In the genomic region with DNA sequence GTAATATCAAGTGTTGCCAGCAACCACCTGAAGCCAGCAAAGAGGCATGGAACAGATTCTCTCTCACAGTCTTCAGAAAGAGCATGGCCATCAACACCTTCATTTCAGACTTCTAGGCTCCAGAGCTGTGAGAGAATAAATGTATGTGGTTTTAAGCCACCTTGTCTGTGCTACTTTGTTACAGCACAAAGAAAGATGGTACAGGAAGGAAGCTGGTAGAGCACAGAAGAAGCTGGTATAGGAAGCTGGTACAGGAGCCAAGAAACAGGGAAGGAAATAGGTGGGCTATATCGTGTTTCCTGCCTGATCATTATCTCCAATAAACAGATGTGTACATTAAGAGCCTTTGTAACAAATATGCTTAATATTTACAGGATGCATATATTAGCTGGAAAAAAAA, we compare ENCODE assay signal across 17 cellular contexts.
DNase-seq lines count a peak whose midpoint lies in the region; ATAC-seq and TF ChIP-seq lines count a peak whose summit lies in the region.
"Had no signal": no experiment of that assay in that cellular context is flagged by ENCODE, and none has a peak within 500 bp of the region (broad histone marks: within the 10 kb centered on the region; RNA-seq: fewer than 3 reads in every experiment).

No MANE protein-coding gene starts in this region.

- TF ChIP-seq CTCF in DND-41 (IDR thresholded peaks at IDR 0.05; ENCODE audit: borderline replicate concordance, extremely low read depth, low read length, poor library complexity, severe bottlenecking) (no peak), A673 (conservative IDR thresholded peaks at IDR 0.05; ENCODE audit: low read depth, low read length) (no peak)

- H3K4me1 ChIP-seq in BLaER1 treated with 17β-estradiol and CSF1 and Interleukin-3, amounts not matched to agents 10 nM and 100 nM = peaks cover 0 to 13% (median 8%) of the 10 kb centered on the region in 10 experiments; a peak in 11 of 20 replicates
- H3K4me1 ChIP-seq in DND-41 (ENCODE audit: insufficient read depth, low read length) (0 out of 2 replicates have a peak, but pooled peaks cover 3% of the 10 kb centered on the region), mesendoderm (ENCODE audit: control insufficient read depth, low read depth, low read length) (no peaks in the 10 kb centered on the region), A673 (ENCODE audit: insufficient read depth, low read length, poor library complexity, severe bottlenecking) (no peaks in the 10 kb centered on the region)
- H3K4me1 ChIP-seq: Caco-2, HAP-1 had no signal

- no peak overlapping the region for H4K5ac ChIP-seq in mesendoderm (ENCODE audit: low read length)

- no peaks in the 10 kb centered on the region for H3K79me2 ChIP-seq in DND-41 (ENCODE audit: insufficient read depth, low read length)
- no peaks in the 10 kb centered on the region for H3K79me2 ChIP-seq in mesendoderm (ENCODE audit: control insufficient read depth, insufficient read depth, low read length)

- H2BK15ac ChIP-seq in mesendoderm (replicated peaks; ENCODE audit: low read depth) = no peak overlapping the region

- H3K27me3 ChIP-seq in BLaER1 treated with 17β-estradiol and CSF1 and Interleukin-3, amounts not matched to agents 10 nM and 100 nM = no peaks in the 10 kb centered on the region
- H3K27me3 ChIP-seq in DND-41 (ENCODE audit: insufficient read depth, low read length, poor library complexity) = no peaks in the 10 kb centered on the region
- no peaks in the 10 kb centered on the region for H3K27me3 ChIP-seq in mesendoderm (ENCODE audit: insufficient read depth, low read length, poor library complexity)
- no peaks in the 10 kb centered on the region for H3K27me3 ChIP-seq in A673 (replicated peaks; ENCODE audit: insufficient read depth, low read depth, low read length, poor library complexity)

- no peak overlapping the region for H3K56ac ChIP-seq in mesendoderm (ENCODE audit: low read length)

- H3K4me2 ChIP-seq in BLaER1 treated with 17β-estradiol and CSF1 and Interleukin-3, amounts not matched to agents 10 nM and 100 nM = peak overlapping the region in 8 of 11 experiments; percentile 5 to 45 (median 32); a peak in 10 of 22 replicates
- no peak overlapping the region for H3K4me2 ChIP-seq in DND-41 (ENCODE audit: insufficient read depth, low read length)
- no peak overlapping the region for H3K4me2 ChIP-seq in mesendoderm (ENCODE audit: low read length)
- H3K4me2 ChIP-seq: GM23338 had no signal

- CTCF ChIA-PET in A673 (lab: Charles Lee) = no interaction called here

- H2BK5ac ChIP-seq in mesendoderm (ENCODE audit: low read length) = no peak overlapping the region

- POLR2A ChIA-PET in A673 (lab: Charles Lee; ENCODE audit: low non-redundant PET) = no interaction called here

- no peak overlapping the region for H2BK120ac ChIP-seq in mesendoderm (ENCODE audit: low read depth, low read length)

- no peaks in the 10 kb centered on the region for H3K36me3 ChIP-seq in BLaER1 treated with 17β-estradiol and CSF1 and Interleukin-3, amounts not matched to agents 10 nM and 100 nM
- H3K36me3 ChIP-seq in DND-41 (ENCODE audit: insufficient read depth, low read length) (no peaks in the 10 kb centered on the region), mesendoderm (ENCODE audit: control insufficient read depth, insufficient read depth, low read length) (no peaks in the 10 kb centered on the region), A673 (ENCODE audit: insufficient read depth, low read length, poor library complexity, severe bottlenecking) (no peaks in the 10 kb centered on the region)
- H3K36me3 ChIP-seq: HAP-1 had no signal

- no peak overlapping the region for H2AFZ ChIP-seq in DND-41 (ENCODE audit: low read depth, low read length)
- H2AFZ ChIP-seq: GM23338 had no signal

- H4K20me1 ChIP-seq in BLaER1 treated with 17β-estradiol and CSF1 and Interleukin-3, amounts not matched to agents 10 nM and 100 nM = no peaks in the 10 kb centered on the region
- no peaks in the 10 kb centered on the region for H4K20me1 ChIP-seq in DND-41 (ENCODE audit: insufficient read depth, low read length)

- H2AK5ac ChIP-seq in mesendoderm (ENCODE audit: low read length) = no peak overlapping the region

- WGBS in mesendoderm (ENCODE audit: extremely low coverage, insufficient coverage, low lambda C conversion rate) = no CpG with 5 or more reads among the region's 1 CpG

- no peak for DNase-seq in DND-41
- DNase-seq in Kasumi-1 (lab: John Stamatoyannopoulos, UW) = peak; percentile 31 to 44
- no peak for DNase-seq in mesendoderm
- DNase-seq in activated CD4-positive, CD25-positive, alpha-beta regulatory T cell treated with anti-CD3 and anti-CD28 coated beads, Interleukin-2, amount 50 U/mL, for 72 hours = no peak
- no peak for DNase-seq in A673 (ENCODE audit: low spot score)
- no peak for DNase-seq in stimulated activated CD4-positive, alpha-beta T cell treated with anti-CD3 and anti-CD28 coated beads, Interleukin-4, amount 100 ng/mL, for 4 hours
- DNase-seq: C1 segment of cervical spinal cord; Caco-2; CD4-positive, alpha-beta memory T cell; DMS153; EL; GF-D8; HFFc6 had no signal

- no peak overlapping the region for H3K23ac ChIP-seq in mesendoderm (ENCODE audit: low read length)

- H3K9ac ChIP-seq in BLaER1 treated with 17β-estradiol and CSF1 and Interleukin-3, amounts not matched to agents 10 nM and 100 nM = no peak overlapping the region
- H3K9ac ChIP-seq in DND-41 (ENCODE audit: low read depth, low read length) (no peak overlapping the region), mesendoderm (ENCODE audit: low read length) (no peak overlapping the region)

- no peak overlapping the region for H3K4ac ChIP-seq in mesendoderm (ENCODE audit: low read depth, low read length)

- ATAC-seq in DND-41 (ENCODE audit: insufficient read depth, low read depth) (peak; percentile 64; the same call in 2 of the 3 replicates), HG03460 (IDR thresholded peaks at IDR 0.05; ENCODE audit: unreplicated experiment) (no peak)
- ATAC-seq: GM23338 had no signal

- peak overlapping the region; percentile 13 for H4K8ac ChIP-seq in mesendoderm (ENCODE audit: low read depth, low read length)

- intact Hi-C loops in A673 (cut with micrococcal nuclease; ENCODE audit: unreplicated experiment) = no loop called here

- H3K18ac ChIP-seq in mesendoderm (ENCODE audit: low read length) = no peak overlapping the region

- H3K27ac ChIP-seq in BLaER1 treated with 17β-estradiol and CSF1 and Interleukin-3, amounts not matched to agents 10 nM and 100 nM = no peak overlapping the region
- H3K27ac ChIP-seq in DND-41 (ENCODE audit: low read length) (no peak overlapping the region), mesendoderm (ENCODE audit: low read depth, low read length) (no peak overlapping the region), A673 (ENCODE audit: low read depth, low read length, poor library complexity, severe bottlenecking) (no peak overlapping the region)

- no peak overlapping the region for H3K4me3 ChIP-seq in BLaER1 treated with 17β-estradiol and CSF1 and Interleukin-3, amounts not matched to agents 10 nM and 100 nM
- H3K4me3 ChIP-seq in DND-41 (ENCODE audit: low read depth in 1 of 2, low read length in 2 of 2) (no peak overlapping the region), mesendoderm (ENCODE audit: low read length) (no peak overlapping the region), A673 (ENCODE audit: low read depth, low read length, poor library complexity, severe bottlenecking) (no peak overlapping the region)
- H3K4me3 ChIP-seq: GM23338, HAP-1 had no signal

- no peaks in the 10 kb centered on the region for H3K79me1 ChIP-seq in mesendoderm (ENCODE audit: low read length)

- H3K9me3 ChIP-seq in BLaER1 treated with 17β-estradiol and CSF1 and Interleukin-3, amounts not matched to agents 10 nM and 100 nM (replicated peaks in 1 of 11) = peaks cover 11 to 17% (median 12%) of the 10 kb centered on the region in 11 experiments
- H3K9me3 ChIP-seq in DND-41 (ENCODE audit: insufficient read depth, low read length, severe bottlenecking) = no peaks in the 10 kb centered on the region
- H3K9me3 ChIP-seq in A673 (ENCODE audit: low read depth, low read length, poor library complexity, severe bottlenecking) = no peaks in the 10 kb centered on the region
- H3K9me3 ChIP-seq: Caco-2, HAP-1 had no signal

- BruUV-seq in A673 (replicated peaks; lab: Mats Ljungman, UMichigan) = no TSS peak

Comparison
In these comparisons a context has a peak if more than half of its experiments do, and no peak if none do; other contexts are left out.
1. H3K4me2 ChIP-seq: peak in BLaER1 treated with 17β-estradiol and CSF1 and Interleukin-3, amounts not matched to agents 10 nM and 100 nM (8 of 11); none in DND-41 (single experiment) and mesendoderm (single experiment).
2. DNase-seq: peak in Kasumi-1 (2 of 2); none in DND-41 (single experiment), mesendoderm (single experiment), activated CD4-positive, CD25-positive, alpha-beta regulatory T cell treated with anti-CD3 and anti-CD28 coated beads, Interleukin-2, amount 50 U/mL, for 72 hours (single experiment), A673 (single experiment) and stimulated activated CD4-positive, alpha-beta T cell treated with anti-CD3 and anti-CD28 coated beads, Interleukin-4, amount 100 ng/mL, for 4 hours (0 of 2).